Comparison of ENCODE assay signal across 1 cellular context in genomic region chr6:162727347-162728176, GRCh38.
A peak's percentile ranks its signal among the peaks of the same experiment; 100 is the strongest.
TF ChIP-seq lines count a peak whose summit lies in the region.

Gene PACRG (plus strand): TSS chr6:162727974.
Gene PRKN (minus strand): TSS chr6:162727766.

TF ChIP-seq in HepG2, 621 proteins besides CTCF, POLR2A, EP300 and RAD21 (continued from another document and continues in another):
- TF ChIP-seq GABPA (IDR thresholded peaks at IDR 0.05; ENCODE audit: low read depth, low read length) = peak; percentile 40; the same call in 1 of the 2 replicates
- TF ChIP-seq GABPA (CRISPR knock-in tag; IDR thresholded peaks at IDR 0.05; ENCODE audit: low read depth) = peak; percentile 89
- TF ChIP-seq MEF2D (CRISPR knock-in tag; IDR thresholded peaks at IDR 0.05) = peak; percentile 36; the same call in 1 of the 2 replicates
- TF ChIP-seq ZNF605 (CRISPR knock-in tag; IDR thresholded peaks at IDR 0.05) = peak; percentile 82
- peak; percentile 79; the same call in 1 of the 2 replicates for TF ChIP-seq YEATS2 (CRISPR knock-in tag; IDR thresholded peaks at IDR 0.05; ENCODE audit: borderline replicate concordance)
- TF ChIP-seq ZNF280D (CRISPR knock-in tag; IDR thresholded peaks at IDR 0.05) = no peak
- no peak for TF ChIP-seq TBP (CRISPR knock-in tag; IDR thresholded peaks at IDR 0.05)
- peak; percentile 95 for TF ChIP-seq ZFY (CRISPR knock-in tag; IDR thresholded peaks at IDR 0.05)
- TF ChIP-seq BRD4 (CRISPR knock-in tag; IDR thresholded peaks at IDR 0.05) = 0 out of 2 replicates have a peak, but pooled peaks have one; percentile 37
- no peak for TF ChIP-seq HNF1A (IDR thresholded peaks at IDR 0.05; ENCODE audit: low read depth)
- TF ChIP-seq HNF1A (CRISPR knock-in tag; IDR thresholded peaks at IDR 0.05; ENCODE audit: borderline replicate concordance) = peak; percentile 67; the same call in 1 of the 2 replicates
- peak; percentile 39 for TF ChIP-seq HNRNPK (IDR thresholded peaks at IDR 0.05; ENCODE audit: low read depth, low read length, poor library complexity, severe bottlenecking)
- TF ChIP-seq FOXC1 (CRISPR knock-in tag; IDR thresholded peaks at IDR 0.05; ENCODE audit: borderline replicate concordance) = peak; percentile 79
- peak; percentile 69; the same call in 1 of the 2 replicates for TF ChIP-seq SALL2 (CRISPR knock-in tag; IDR thresholded peaks at IDR 0.05)
- 0 out of 2 replicates have a peak, but pooled peaks have one; percentile 27 for TF ChIP-seq ISX (CRISPR knock-in tag; conservative IDR thresholded peaks at IDR 0.05)
- TF ChIP-seq PAX8 (CRISPR knock-in tag; IDR thresholded peaks at IDR 0.05; ENCODE audit: borderline replicate concordance) = no peak
- 0 out of 2 replicates have a peak, but pooled peaks have one; percentile 64 for TF ChIP-seq TEF (CRISPR knock-in tag; IDR thresholded peaks at IDR 0.05)
- TF ChIP-seq STAG1 (CRISPR knock-in tag; IDR thresholded peaks at IDR 0.05) = peak; percentile 5; the same call in 1 of the 2 replicates
- TF ChIP-seq MYC (CRISPR knock-in tag; IDR thresholded peaks at IDR 0.05; ENCODE audit: borderline replicate concordance) = peak; percentile 82
- no peak for TF ChIP-seq ZNF841 (CRISPR knock-in tag; IDR thresholded peaks at IDR 0.05; ENCODE audit: borderline replicate concordance)
- TF ChIP-seq CBX1 (IDR thresholded peaks at IDR 0.05; ENCODE audit: low read depth) = no peak
- no peak for TF ChIP-seq TCF7L2 (IDR thresholded peaks at IDR 0.05; ENCODE audit: low read depth, low read length)
- peak; percentile 82; the same call in 1 of the 2 replicates for TF ChIP-seq ZNF607 (CRISPR knock-in tag; IDR thresholded peaks at IDR 0.05; ENCODE audit: borderline replicate concordance)
- TF ChIP-seq BCLAF1 (IDR thresholded peaks at IDR 0.05) = no peak
- no peak for TF ChIP-seq ZBTB44 (CRISPR knock-in tag; IDR thresholded peaks at IDR 0.05)
- TF ChIP-seq ZBTB38 (CRISPR knock-in tag; IDR thresholded peaks at IDR 0.05) = peak; percentile 51; the same call in 1 of the 2 replicates
- no peak for TF ChIP-seq NPAS2 (CRISPR knock-in tag; IDR thresholded peaks at IDR 0.05; ENCODE audit: borderline replicate concordance)
- TF ChIP-seq NFKB2 (CRISPR knock-in tag; IDR thresholded peaks at IDR 0.05; ENCODE audit: borderline replicate concordance) = peak; percentile 82; the same call in 1 of the 2 replicates
- TF ChIP-seq CREM (IDR thresholded peaks at IDR 0.05) = peak; percentile 91
- TF ChIP-seq CREM (CRISPR knock-in tag; IDR thresholded peaks at IDR 0.05) = no peak
- 0 out of 2 replicates have a peak, but pooled peaks have one; percentile 64 for TF ChIP-seq ZNF513 (CRISPR knock-in tag; conservative IDR thresholded peaks at IDR 0.05)
- no peak for TF ChIP-seq LCORL (IDR thresholded peaks at IDR 0.05)
- TF ChIP-seq LCORL (CRISPR knock-in tag; IDR thresholded peaks at IDR 0.05) = 0 out of 2 replicates have a peak, but pooled peaks have one; percentile 58
- TF ChIP-seq MXD3 (CRISPR knock-in tag; IDR thresholded peaks at IDR 0.05) = peak; percentile 80; the same call in 1 of the 2 replicates
- peak; percentile 63; the same call in 1 of the 2 replicates for TF ChIP-seq ZNF160 (CRISPR knock-in tag; IDR thresholded peaks at IDR 0.05)
- peak; percentile 63; the same call in 1 of the 2 replicates for TF ChIP-seq REXO4 (CRISPR knock-in tag; IDR thresholded peaks at IDR 0.05; ENCODE audit: borderline replicate concordance)
- TF ChIP-seq ZNF546 (CRISPR knock-in tag; conservative IDR thresholded peaks at IDR 0.05) = peak; percentile 69
- no peak for TF ChIP-seq RAD51 (IDR thresholded peaks at IDR 0.05; ENCODE audit: borderline replicate concordance)
- no peak for TF ChIP-seq MAFK (conservative IDR thresholded peaks at IDR 0.05 in 1 of 2, IDR thresholded peaks at IDR 0.05 in 1 of 2; ENCODE audit: low read length in 2 of 2)
- TF ChIP-seq ZNF543 (CRISPR knock-in tag; IDR thresholded peaks at IDR 0.05) = peak; percentile 65
- peak; percentile 59; the same call in 1 of the 2 replicates for TF ChIP-seq KMT2B (CRISPR knock-in tag; IDR thresholded peaks at IDR 0.05)
- peak; percentile 75 for TF ChIP-seq HOXA3 (CRISPR knock-in tag; IDR thresholded peaks at IDR 0.05)
- TF ChIP-seq IRF9 (CRISPR knock-in tag; IDR thresholded peaks at IDR 0.05; ENCODE audit: borderline replicate concordance) = no peak; the same call in 1 of the 2 replicates
- 0 out of 2 replicates have a peak, but pooled peaks have one; percentile 48 for TF ChIP-seq AKAP8 (CRISPR knock-in tag; IDR thresholded peaks at IDR 0.05)
- no peak for TF ChIP-seq ZNF383 (CRISPR knock-in tag; IDR thresholded peaks at IDR 0.05; ENCODE audit: borderline replicate concordance)
- peak; percentile 80 for TF ChIP-seq RBFOX2 (IDR thresholded peaks at IDR 0.05; ENCODE audit: low read depth, low read length)
- TF ChIP-seq FOXA1 (IDR thresholded peaks at IDR 0.05) = no peak
- peak; percentile 60 for TF ChIP-seq FOXA1 (CRISPR knock-in tag; IDR thresholded peaks at IDR 0.05)
- no peak for TF ChIP-seq SIX1 (CRISPR knock-in tag; IDR thresholded peaks at IDR 0.05; ENCODE audit: borderline replicate concordance)
- no peak for TF ChIP-seq ZNF296 (CRISPR knock-in tag; conservative IDR thresholded peaks at IDR 0.05)
- peak; percentile 32; the same call in 1 of the 2 replicates for TF ChIP-seq PITX1 (CRISPR knock-in tag; IDR thresholded peaks at IDR 0.05)
- no peak for TF ChIP-seq PLRG1 (conservative IDR thresholded peaks at IDR 0.05)
- peak; percentile 94 for TF ChIP-seq CREB1 (IDR thresholded peaks at IDR 0.05)
- TF ChIP-seq CREB1 (CRISPR knock-in tag; IDR thresholded peaks at IDR 0.05) = peak; percentile 95
- peak; percentile 93 for TF ChIP-seq ZFP90 (CRISPR knock-in tag; IDR thresholded peaks at IDR 0.05; ENCODE audit: borderline replicate concordance)
- 0 out of 2 replicates have a peak, but pooled peaks have one; percentile 61 for TF ChIP-seq SNAPC2 (CRISPR knock-in tag; IDR thresholded peaks at IDR 0.05)
- peak; percentile 39; the same call in 1 of the 2 replicates for TF ChIP-seq JUND (CRISPR knock-in tag; IDR thresholded peaks at IDR 0.05)
- no peak for TF ChIP-seq JUNB (CRISPR knock-in tag; IDR thresholded peaks at IDR 0.05; ENCODE audit: borderline replicate concordance)
